11 cellular contexts compared by ENCODE assay signal in the genomic region with DNA sequence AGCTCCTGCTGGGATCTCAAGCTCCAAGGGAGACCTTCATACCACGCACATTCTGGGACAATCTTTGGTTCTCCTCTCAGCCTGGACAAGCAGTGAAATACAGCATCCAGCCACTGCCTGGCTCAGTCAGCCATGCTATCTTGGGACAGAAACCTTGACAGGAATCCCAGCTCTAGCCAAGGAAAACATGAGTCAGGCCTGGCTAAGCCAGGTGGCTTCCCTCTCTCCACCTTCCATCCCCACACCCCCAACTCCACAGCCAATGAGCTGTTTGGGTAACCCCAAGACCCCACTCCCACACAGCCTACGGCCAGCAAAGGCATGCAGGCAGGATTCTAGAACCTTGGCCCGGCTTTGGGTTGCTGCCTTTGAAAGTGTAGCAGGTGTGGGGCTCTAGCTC.
A peak's percentile ranks its signal among the peaks of the same experiment; 100 is the strongest.
DNase-seq lines count a peak whose midpoint lies in the region; ATAC-seq and TF ChIP-seq lines count a peak whose summit lies in the region.
"Had no signal": no experiment of that assay in that cellular context is flagged by ENCODE, and none has a peak within 500 bp of the region (broad histone marks: within the 10 kb centered on the region; RNA-seq: fewer than 3 reads in every experiment).

No MANE protein-coding gene starts in this region.

- H3K27me3 ChIP-seq in PC-9 (ENCODE audit: insufficient read depth, low read depth) (no peaks in the 10 kb centered on the region), upper lobe of left lung (no peaks in the 10 kb centered on the region), endodermal cell (ENCODE audit: control insufficient read depth, insufficient read depth, low read length, poor library complexity, severe bottlenecking) (no peaks in the 10 kb centered on the region)

- no peak for TF ChIP-seq POLR2A in upper lobe of left lung (IDR thresholded peaks at IDR 0.05)

- H3F3A ChIP-seq in PC-9 (ENCODE audit: insufficient read depth, low read depth) = peaks cover 31% of the 10 kb centered on the region

- in situ Hi-C loops in GM13976 (cut with MboI; ENCODE audit: low sequenced_read_pairs, unreplicated experiment) = no loop called here

- H3K9me3 Mint-ChIP-seq in endodermal cell = peaks cover 2% of the 10 kb centered on the region

- H3K4me3 Mint-ChIP-seq in endodermal cell = no peak overlapping the region

- H3K4me3 ChIP-seq in PC-9 (no peak overlapping the region), mucosa of descending colon (no peak overlapping the region), upper lobe of left lung (no peak overlapping the region), endodermal cell (ENCODE audit: low read length) (no peak overlapping the region)

- no TSS peak for BruUV-seq in PC-9 (replicated peaks; lab: Mats Ljungman, UMichigan)

- H3K36me3 ChIP-seq in PC-9 (ENCODE audit: low read depth) (no peaks in the 10 kb centered on the region), mucosa of descending colon (ENCODE audit: low read depth) (no peaks in the 10 kb centered on the region), upper lobe of left lung (no peaks in the 10 kb centered on the region), endodermal cell (ENCODE audit: control insufficient read depth, insufficient read depth, low read length) (no peaks in the 10 kb centered on the region)

- peaks cover 2% of the 10 kb centered on the region for H3K27me3 Mint-ChIP-seq in endodermal cell (ENCODE audit: insufficient read depth)

- no peaks in the 10 kb centered on the region for H3K4me1 Mint-ChIP-seq in endodermal cell

- peak overlapping the region; percentile 15 for H3K4me2 ChIP-seq in PC-9

- H3K4me1 ChIP-seq in PC-9 (replicated peaks; ENCODE audit: insufficient read depth) = peaks cover 77% of the 10 kb centered on the region
- H3K4me1 ChIP-seq in mucosa of descending colon (ENCODE audit: low read depth) = peaks cover 50% of the 10 kb centered on the region
- peaks cover 46 to 72% (median 63%) of the 10 kb centered on the region in 4 donors for H3K4me1 ChIP-seq in upper lobe of left lung
- no peaks in the 10 kb centered on the region for H3K4me1 ChIP-seq in endodermal cell (ENCODE audit: control insufficient read depth, insufficient read depth, low read length)

- WGBS in upper lobe of left lung, 2 donors = 85 to 100% methylated on average over 1 to 3 of the region's 3 CpGs
- 85 to 100% methylated on average over 1 to 3 of the region's 3 CpGs for WGBS in endodermal cell (ENCODE audit: insufficient coverage in 1 of 2, insufficient read length in 1 of 2), 2 experiments

- no peak for TF ChIP-seq EP300 in upper lobe of left lung (IDR thresholded peaks at IDR 0.05)

- TF ChIP-seq CTCF in PC-9 (conservative IDR thresholded peaks at IDR 0.05) = no peak
- no peak for TF ChIP-seq CTCF in mucosa of descending colon (IDR thresholded peaks at IDR 0.05)
- no peak for TF ChIP-seq CTCF in upper lobe of left lung (IDR thresholded peaks at IDR 0.05)
- no peak for TF ChIP-seq CTCF in GM13976 (IDR thresholded peaks at IDR 0.05; ENCODE audit: borderline replicate concordance, control extremely low read depth, extremely low read depth, insufficient read depth, missing control alignments)
- TF ChIP-seq CTCF in endodermal cell (conservative IDR thresholded peaks at IDR 0.05) = no peak

- intact Hi-C loops in PC-9 (cut with micrococcal nuclease; ENCODE audit: unreplicated experiment) = no loop called here
- intact Hi-C loops in mucosa of descending colon (cut with DNase I, micrococcal nuclease) = no loop called here

- ATAC-seq in mucosa of descending colon (peak; percentile 7), upper lobe of left lung (ENCODE audit: low FRiP score in 2 of 2) (no peak), HG02981 (IDR thresholded peaks at IDR 0.05; ENCODE audit: unreplicated experiment) (no peak)
- ATAC-seq: activated CD4-positive, CD25-positive, alpha-beta regulatory T cell treated with anti-CD3 and anti-CD28 coated beads, Interleukin-2, amount 50 U/mL, for 24 hours had no signal

- H3K27ac ChIP-seq in PC-9 (peak overlapping the region; percentile 45), epithelial cell of prostate (peak overlapping the region; percentile 16), upper lobe of left lung (peak overlapping the region; percentile 73 to 90 (median 80)), endodermal cell (ENCODE audit: low read depth, low read length) (no peak overlapping the region)

- no peak overlapping the region for H2AFZ ChIP-seq in PC-9

- no peaks in the 10 kb centered on the region for H3K79me2 ChIP-seq in PC-9 (ENCODE audit: low read depth)

- CTCF ChIA-PET in PC-9 (lab: Charles Lee) = interaction anchor here (0.7 to 1.1 kb wide), 2 partner anchors 23 to 74 kb away, joined by 3 to 12 read pairs; no protein-coding TSS in a partner anchor

- H4K20me1 ChIP-seq in PC-9 (ENCODE audit: insufficient read depth) = no peaks in the 10 kb centered on the region

- DNase-seq in PC-9 (peak; percentile 67 to 75), epithelial cell of prostate (ENCODE audit: low read depth, low spot score) (no peak), mucosa of descending colon (peak in 1 of 3 donors; percentile 28), upper lobe of left lung (no peak), GM13976 (ENCODE audit: low spot score) (no peak), endodermal cell (no peak)
- DNase-seq in effector CD4-positive, alpha-beta T cell = no peak
- DNase-seq: NCI-H69; stimulated activated CD4-positive, alpha-beta T cell treated with anti-CD3 and anti-CD28 coated beads, Interleukin-2, amount 100 ng/mL, for 24 hours had no signal

- POLR2A ChIA-PET in PC-9 (lab: Charles Lee; ENCODE audit: unreplicated experiment) = interaction anchor here (0.6 to 0.7 kb wide), 5 partner anchors 32 to 1119 kb away, joined by 4 to 9 read pairs (median 4); no protein-coding TSS in a partner anchor

- H3K9ac ChIP-seq in endodermal cell (ENCODE audit: extremely low read depth, low read length, poor library complexity, severe bottlenecking) = no peak overlapping the region

- peaks cover 4% of the 10 kb centered on the region; the same call in 1 of the 2 replicates for H3K9me3 ChIP-seq in PC-9 (ENCODE audit: insufficient read depth, low read depth)
- no peaks in the 10 kb centered on the region for H3K9me3 ChIP-seq in mucosa of descending colon
- H3K9me3 ChIP-seq in upper lobe of left lung = peaks cover 0 to 4% (median 0%) of the 10 kb centered on the region in 4 donors
- no peaks in the 10 kb centered on the region for H3K9me3 ChIP-seq in endodermal cell (ENCODE audit: control insufficient read depth, low read length)

- H3K36me3 Mint-ChIP-seq in endodermal cell (ENCODE audit: low read depth) = no peaks in the 10 kb centered on the region

- H3K9me2 ChIP-seq in PC-9 (ENCODE audit: insufficient read depth) = no peaks in the 10 kb centered on the region

- H3K27ac Mint-ChIP-seq in endodermal cell = no peak overlapping the region

Comparison
In these comparisons a context has a peak if more than half of its experiments do, and no peak if none do; other contexts are left out.
1. DNase-seq: peak in PC-9 (2 of 2); none in epithelial cell of prostate (single experiment), upper lobe of left lung (0 of 2), GM13976 (single experiment), endodermal cell (single experiment) and effector CD4-positive, alpha-beta T cell (single experiment).